In genomic region chr17:57004944-57005579, GRCh38 we compare ENCODE assay signal across 8 cellular contexts. TPM values are rescaled to one million over a fixed set of nuclear protein-coding genes. Genes with fewer than 3 reads are reported as not detected.
DNase-seq lines count a peak whose midpoint lies in the region; ATAC-seq and TF ChIP-seq lines count a peak whose summit lies in the region.

No MANE protein-coding gene starts in this region.

- H3K9me3 ChIP-seq in Caco-2 (no peaks in the 10 kb centered on the region), Panc1 (ENCODE audit: control insufficient read depth, insufficient read depth, low read depth, low read length) (no peaks in the 10 kb centered on the region)

- no peaks in the 10 kb centered on the region for H3K36me3 ChIP-seq in Caco-2 (ENCODE audit: control insufficient read depth, insufficient read depth, low read length)
- no peaks in the 10 kb centered on the region for H3K36me3 ChIP-seq in Panc1 (ENCODE audit: control insufficient read depth, insufficient read depth, low read length)

- no TSS peak for BruUV-seq in Caco-2 (replicated peaks; lab: Mats Ljungman, UMichigan)
- BruUV-seq in Panc1 (replicated peaks; lab: Mats Ljungman, UMichigan), result no TSS peak

- H3K4me3 Mint-ChIP-seq in Caco-2 (ENCODE audit: unreplicated experiment), result no peak overlapping the region
- no peak overlapping the region for H3K4me3 Mint-ChIP-seq in activated T-cell treated with anti-CD3 and anti-CD28 coated beads, Interleukin-2, amount 50 U/mL, for 72 hours

- TF ChIP-seq CTCF in Caco-2 (IDR thresholded peaks at IDR 0.05; ENCODE audit: insufficient read depth in 1 of 2, low read depth in 1 of 2, low read length in 1 of 2, severe bottlenecking in 1 of 2, unreplicated experiment in 1 of 2) (peak; percentile 29 to 50), Panc1 (IDR thresholded peaks at IDR 0.05) (peak; percentile 55)

- H3K4me3 ChIP-seq in Caco-2 (ENCODE audit: low read depth, low read length), result no peak overlapping the region
- H3K4me3 ChIP-seq in Panc1 (ENCODE audit: low read depth in 2 of 2, low read length in 2 of 2), result no peak overlapping the region

- DNase-seq in Caco-2, result peak in 1 of 2 experiments; percentile 10
- DNase-seq in GM19238 (ENCODE audit: insufficient read length, low spot score), result peak; percentile 46
- DNase-seq in Panc1 (ENCODE audit: low read depth, low spot score), result no peak
- no peak for DNase-seq in left cardiac atrium
- no peak for DNase-seq in retina
- no peak for DNase-seq in activated T-cell treated with anti-CD3 and anti-CD28 coated beads, Interleukin-2, amount 50 U/mL, for 72 hours
- no peak for DNase-seq in posterior cingulate gyrus

- peak; percentile 85 for ATAC-seq in HG03095 (IDR thresholded peaks at IDR 0.05; ENCODE audit: unreplicated experiment)
- ATAC-seq in Panc1, result peak; percentile 64; the same call in 1 of the 2 replicates
- ATAC-seq in left cardiac atrium, result peak; percentile 29 to 61
- ATAC-seq in activated T-cell treated with anti-CD3 and anti-CD28 coated beads, Interleukin-2, amount 50 U/mL, for 72 hours (replicated peaks in 1 of 2), result no peak

- intact Hi-C loops in Caco-2 (cut with micrococcal nuclease; ENCODE audit: unreplicated experiment), result loop anchor here (10.0 kb wide), 1 partner anchor 110 kb away; no protein-coding TSS in a partner anchor
- intact Hi-C loops in Panc1 (cut with micrococcal nuclease; ENCODE audit: unreplicated experiment), result no loop called here
- intact Hi-C loops in left cardiac atrium (cut with DNase I), result loop anchor here (5.0 to 10.0 kb wide), 2 partner anchors 107 to 110 kb away; no protein-coding TSS in a partner anchor
- intact Hi-C loops in posterior cingulate gyrus (cut with DNase I), result loop anchor here (10.0 kb wide), 1 partner anchor 100 kb away; no protein-coding TSS in a partner anchor

- no peak overlapping the region for H3K27ac Mint-ChIP-seq in Caco-2 (ENCODE audit: unreplicated experiment)
- no peak overlapping the region for H3K27ac Mint-ChIP-seq in activated T-cell treated with anti-CD3 and anti-CD28 coated beads, Interleukin-2, amount 50 U/mL, for 72 hours

- POLR2A ChIA-PET in Caco-2 (lab: Charles Lee) (no interaction called here), Panc1 (lab: Charles Lee) (no interaction called here)

- H3K27me3 ChIP-seq in Caco-2 (replicated peaks; ENCODE audit: control insufficient read depth, insufficient read depth, low read length), result no peaks in the 10 kb centered on the region
- no peaks in the 10 kb centered on the region for H3K27me3 ChIP-seq in Panc1 (ENCODE audit: control insufficient read depth, insufficient read depth, low read length)

- no peaks in the 10 kb centered on the region for H3K27me3 Mint-ChIP-seq in Caco-2 (ENCODE audit: insufficient read depth, unreplicated experiment)
- peaks cover 3% of the 10 kb centered on the region for H3K27me3 Mint-ChIP-seq in activated T-cell treated with anti-CD3 and anti-CD28 coated beads, Interleukin-2, amount 50 U/mL, for 72 hours (ENCODE audit: low read depth)

- no peaks in the 10 kb centered on the region for H3K9me3 Mint-ChIP-seq in Caco-2 (ENCODE audit: unreplicated experiment)
- no peaks in the 10 kb centered on the region for H3K9me3 Mint-ChIP-seq in activated T-cell treated with anti-CD3 and anti-CD28 coated beads, Interleukin-2, amount 50 U/mL, for 72 hours

- CTCF ChIA-PET in Caco-2 (lab: Charles Lee) (no interaction called here), Panc1 (lab: Charles Lee) (no interaction called here)

- H3K4me1 ChIP-seq in Caco-2 (no peaks in the 10 kb centered on the region), Panc1 (ENCODE audit: control insufficient read depth, insufficient read depth, low read length) (no peaks in the 10 kb centered on the region)

- no peaks in the 10 kb centered on the region for H3K36me3 Mint-ChIP-seq in Caco-2 (ENCODE audit: insufficient read depth, unreplicated experiment)
- H3K36me3 Mint-ChIP-seq in activated T-cell treated with anti-CD3 and anti-CD28 coated beads, Interleukin-2, amount 50 U/mL, for 72 hours (ENCODE audit: insufficient read depth in 2 of 2), result no peaks in the 10 kb centered on the region

- no peak overlapping the region for H3K27ac ChIP-seq in Panc1 (ENCODE audit: low read length)

- H3K4me1 Mint-ChIP-seq in Caco-2 (ENCODE audit: low read depth, unreplicated experiment), result peaks cover 3% of the 10 kb centered on the region
- peaks cover 3% of the 10 kb centered on the region for H3K4me1 Mint-ChIP-seq in activated T-cell treated with anti-CD3 and anti-CD28 coated beads, Interleukin-2, amount 50 U/mL, for 72 hours (ENCODE audit: low read depth)

- in situ Hi-C loops in Panc1 (cut with HindIII; ENCODE audit: low pct_unique_long_range_greater_than_20kb, low sequenced_read_pairs), result no loop called here

RNA-seq across cellular contexts. Expression of gene SCPEP1, which starts 27.1 kb away (rescaled TPM):
- 40.5 and 44.3 TPM in 2 replicates for total RNA-seq in Caco-2 (2022)
- total RNA-seq in Panc1 (2021; ENCODE audit: unreplicated experiment), result 50.7 TPM
- 47.2 TPM for polyA plus RNA-seq in Panc1 (2012; ENCODE audit: insufficient read length)
- 10 to 100 TPM; 46.2 to 52.1 TPM for total RNA-seq in left cardiac atrium
- total RNA-seq in activated T-cell treated with anti-CD3 and anti-CD28 coated beads, Interleukin-2, amount 50 U/mL, for 72 hours, result 10 to 100 TPM; 28.0 to 34.7 TPM

RNA-seq across cellular contexts. Expression of gene COIL, which starts 44.2 kb away (rescaled TPM):
- total RNA-seq in Caco-2 (2022), result 26.9 and 27.0 TPM in 2 replicates
- 32.9 TPM for total RNA-seq in Panc1 (2021; ENCODE audit: unreplicated experiment)
- 12.3 TPM for polyA plus RNA-seq in Panc1 (2012; ENCODE audit: insufficient read length)
- 1 to 10 TPM; 9.2 to 9.4 TPM for total RNA-seq in left cardiac atrium
- 10 to 100 TPM; 16.6 to 17.9 TPM for total RNA-seq in activated T-cell treated with anti-CD3 and anti-CD28 coated beads, Interleukin-2, amount 50 U/mL, for 72 hours

Comparison
In these comparisons a context has a peak if more than half of its experiments do, and no peak if none do; other contexts are left out.
1. ATAC-seq: peak in HG03095 (single experiment), Panc1 (single experiment) and left cardiac atrium (2 of 2); none in activated T-cell treated with anti-CD3 and anti-CD28 coated beads, Interleukin-2, amount 50 U/mL, for 72 hours (0 of 2).